8 cellular contexts compared by ENCODE assay signal in genomic region chr3:42651248-42652091, GRCh38. TPM values are rescaled to one million over a fixed set of nuclear protein-coding genes. Genes with fewer than 3 reads are reported as not detected.
DNase-seq lines count a peak whose midpoint lies in the region; ATAC-seq and TF ChIP-seq lines count a peak whose summit lies in the region.

No MANE protein-coding gene starts in this region.

- TF ChIP-seq POLR2A in GM18505 (IDR thresholded peaks at IDR 0.05; ENCODE audit: borderline replicate concordance, extremely low read depth, insufficient read depth, insufficient read length) = no peak

- H3K27me3 Mint-ChIP-seq in osteocyte (ENCODE audit: unreplicated experiment) = no peaks in the 10 kb centered on the region

- H3K27ac Mint-ChIP-seq in osteocyte (ENCODE audit: unreplicated experiment) = peak overlapping the region; percentile 88

- no peak for ATAC-seq in GM18505 (IDR thresholded peaks at IDR 0.05; ENCODE audit: unreplicated experiment)
- no peak for ATAC-seq in GM19467 (IDR thresholded peaks at IDR 0.05; ENCODE audit: unreplicated experiment)

- TF ChIP-seq CTCF in osteocyte (IDR thresholded peaks at IDR 0.05) = no peak

- H3K4me3 Mint-ChIP-seq in osteocyte (ENCODE audit: unreplicated experiment) = peak overlapping the region; percentile 33

- DNase-seq in D341Med (ENCODE audit: low spot score) = peak; percentile 21
- DNase-seq in RPMI7951 (ENCODE audit: low read depth) = peak; percentile 80
- DNase-seq in epithelial cell of prostate (ENCODE audit: low read depth, low spot score) = no peak
- DNase-seq in osteocyte (ENCODE audit: extremely low spot score, unreplicated experiment) = no peak
- DNase-seq in DMS153 treated with DMSO at 0.1 percent for 48 hours (lab: John Stamatoyannopoulos, UW; ENCODE audit: unreplicated experiment) = no peak
- no peak for DNase-seq in middle frontal gyrus (ENCODE audit: extremely low spot score, low spot score)

- H3K36me3 Mint-ChIP-seq in osteocyte (ENCODE audit: unreplicated experiment) = peaks cover 13% of the 10 kb centered on the region

- H3K27ac ChIP-seq in epithelial cell of prostate = peak overlapping the region; percentile 69

- no peaks in the 10 kb centered on the region for H3K9me3 Mint-ChIP-seq in osteocyte (ENCODE audit: unreplicated experiment)

- H3K4me1 Mint-ChIP-seq in osteocyte (ENCODE audit: unreplicated experiment) = peaks cover 54% of the 10 kb centered on the region

RNA-seq across cellular contexts. Expression of gene ZBTB47, which starts 2.0 kb away (rescaled TPM):
- 8.8 and 13.5 TPM in 2 replicates for total RNA-seq in RPMI7951 (2014; rRNA removed; shearing (Covaris generic))
- total RNA-seq in osteocyte = 26.7 and 29.2 TPM in 2 replicates

RNA-seq across cellular contexts. Expression of gene KLHL40, which starts 33.9 kb away (rescaled TPM):
- total RNA-seq in RPMI7951 (2014; rRNA removed; shearing (Covaris generic)) = not detected in 2 replicates
- not detected in 2 replicates for total RNA-seq in osteocyte

RNA-seq across cellular contexts. Expression of gene NKTR, which starts 51.0 kb away (rescaled TPM):
- total RNA-seq in RPMI7951 (2014; rRNA removed; shearing (Covaris generic)) = 21.5 and 28.0 TPM in 2 replicates
- total RNA-seq in osteocyte = 65.4 and 73.7 TPM in 2 replicates

RNA-seq across cellular contexts. Expression of gene HHATL, which starts 51.1 kb away (rescaled TPM):
- total RNA-seq in RPMI7951 (2014; rRNA removed; shearing (Covaris generic)) = not detected in 2 replicates
- total RNA-seq in osteocyte = not detected in 2 replicates

Comparison
In these comparisons a context has a peak if more than half of its experiments do, and no peak if none do; other contexts are left out.
1. DNase-seq: peak in D341Med (single experiment) and RPMI7951 (single experiment); none in epithelial cell of prostate (single experiment), osteocyte (single experiment), DMS153 treated with DMSO at 0.1 percent for 48 hours (single experiment) and middle frontal gyrus (single experiment).